In genomic region chr1:82052563-82052962, GRCh38 we compare ENCODE assay signal across 22 cellular contexts.
"Had no signal": no experiment of that assay in that cellular context is flagged by ENCODE, and none has a peak within 500 bp of the region (broad histone marks: within the 10 kb centered on the region; RNA-seq: fewer than 3 reads in every experiment).

No MANE protein-coding gene starts in this region.

- FAIRE-seq: HTR-8/SVneo, RCC 7860 had no signal

- H3K27ac ChIP-seq: HL-60, SJSA1, SK-N-MC had no signal

- H3K27me3 ChIP-seq: MG63, SJSA1 had no signal

- H3K4me3 ChIP-seq: MG63, SJSA1, SK-N-MC had no signal

- H3K4me1 ChIP-seq: SJSA1 had no signal

- DNase-seq: KBM-7, MG63, NCI-H1092 treated with DMSO at 0.1 percent for 48 hours, NCI-H1417, NCI-H1436 treated with DMSO at 0.1 percent for 48 hours, NCI-H1694, NCI-H187 treated with DMSO at 0.1 percent for 48 hours, NCI-H2029 treated with DMSO at 0.1 percent for 48 hours, NCI-H2171 treated with DMSO at 0.1 percent for 48 hours, NCI-H345, NCI-H446 treated with DMSO at 0.1 percent for 48 hours, NCI-H510A treated with DMSO at 0.1 percent for 48 hours, NCI-H69, NCI-H774, Right ventricle myocardium superior, RPMI8226, SIG-M5 had no signal

- H3K9me3 ChIP-seq: MG63, SJSA1 had no signal

- H3K36me3 ChIP-seq: MG63, SJSA1 had no signal
